In genomic region chr5:9502435-9502834, GRCh38 we compare ENCODE assay signal across 21 cellular contexts. TPM values are rescaled to one million over a fixed set of nuclear protein-coding genes. Genes with fewer than 3 reads are reported as not detected.
"Had no signal": no experiment of that assay in that cellular context is flagged by ENCODE, and none has a peak within 500 bp of the region (broad histone marks: within the 10 kb centered on the region; RNA-seq: fewer than 3 reads in every experiment).

No MANE protein-coding gene starts in this region.

- H3K27ac Mint-ChIP-seq: activated naive CD4-positive, alpha-beta T cell treated with anti-CD3 and anti-CD28 coated beads, Interleukin-2, amount 10 ng/mL, durations not matched to agents 7 days and 5 days; activated T-helper 2 cell treated with anti-CD3 and anti-CD28 coated beads, Interferon-gamma antibody, Interleukin-2, Interleukin-4, amounts not matched to agents 10 μg/mL and 5 μg/mL and 100 μg/mL, durations not matched to agents 14 hours and 24 hours and 36 hours; immature natural killer cell; naive B cell; progenitor cell of endocrine pancreas; T-helper 17 cell had no signal

- H3K4me3 ChIP-seq: adrenal gland, sigmoid colon, suprapubic skin, uterus had no signal

- H3K9me3 ChIP-seq: adrenal gland, sigmoid colon, suprapubic skin, uterus had no signal

- H3K9me3 Mint-ChIP-seq: activated T-helper 2 cell treated with anti-CD3 and anti-CD28 coated beads, Interferon-gamma antibody, Interleukin-2, Interleukin-4, amounts not matched to agents 10 μg/mL and 5 μg/mL and 100 μg/mL, durations not matched to agents 14 hours and 24 hours and 36 hours had no signal

- H3K36me3 ChIP-seq: adrenal gland, sigmoid colon, suprapubic skin, uterus had no signal

- ATAC-seq: left colon; stimulated activated naive CD8-positive, alpha-beta T cell treated with anti-CD3 and anti-CD28 coated beads, Interleukin-15, Interleukin-2, amounts not matched to agents 100 U/mL and 50 U/mL, for 24 hours; T-helper 17 cell had no signal

- H3K27me3 ChIP-seq: sigmoid colon, suprapubic skin, uterus had no signal

- H3K36me3 Mint-ChIP-seq: activated naive CD4-positive, alpha-beta T cell treated with anti-CD3 and anti-CD28 coated beads, Interleukin-2, amount 10 ng/mL, durations not matched to agents 7 days and 5 days; immature natural killer cell; naive B cell had no signal

- H3K4me1 ChIP-seq: adrenal gland had no signal

- DNase-seq: activated CD4-positive, alpha-beta T cell treated with anti-CD3 and anti-CD28 coated beads, Interleukin-2, amount 50 U/mL, for 1 hour; activated CD4-positive, CD25-positive, alpha-beta regulatory T cell; activated naive CD4-positive, alpha-beta T cell treated with anti-CD3 and anti-CD28 coated beads, Interleukin-2, amount 10 ng/mL, durations not matched to agents 7 days and 5 days; activated T-cell treated with anti-CD3 and anti-CD28 coated beads for 4 hours; adrenal gland; central memory CD4-positive, alpha-beta T cell; cortex of kidney; effector CD8-positive, alpha-beta T cell; immature natural killer cell; left colon; naive B cell; sigmoid colon; stimulated activated CD4-positive, alpha-beta T cell treated with anti-CD3 and anti-CD28 coated beads, Interleukin-4, amount 100 ng/mL, for 1 hour; stimulated activated CD8-positive, alpha-beta memory T cell treated with anti-CD3 and anti-CD28 coated beads, Interleukin-4, amount 100 ng/mL, for 48 hours; stimulated activated naive CD8-positive, alpha-beta T cell treated with anti-CD3 and anti-CD28 coated beads, Interleukin-15, Interleukin-2, amounts not matched to agents 100 U/mL and 50 U/mL, for 24 hours; T-helper 17 cell; uterus had no signal

- H3K27me3 Mint-ChIP-seq: activated naive CD4-positive, alpha-beta T cell treated with anti-CD3 and anti-CD28 coated beads, Interleukin-2, amount 10 ng/mL, durations not matched to agents 7 days and 5 days; naive B cell; progenitor cell of endocrine pancreas; T-helper 17 cell had no signal

- H3K27ac ChIP-seq: adrenal gland, sigmoid colon, suprapubic skin, uterus had no signal

- H3K4me1 Mint-ChIP-seq: activated naive CD4-positive, alpha-beta T cell treated with anti-CD3 and anti-CD28 coated beads, Interleukin-2, amount 10 ng/mL, durations not matched to agents 7 days and 5 days; immature natural killer cell; naive B cell; T-helper 17 cell had no signal

- H3K4me3 Mint-ChIP-seq: activated naive CD4-positive, alpha-beta T cell treated with anti-CD3 and anti-CD28 coated beads, Interleukin-2, amount 10 ng/mL, durations not matched to agents 7 days and 5 days; immature natural killer cell; naive B cell; T-helper 17 cell had no signal

RNA-seq across cellular contexts. Expression of gene SEMA5A, which starts 43.4 kb away (rescaled TPM):
- total RNA-seq: activated CD8-positive, alpha-beta memory T cell treated with anti-CD3 and anti-CD28 coated beads for 36 hours had no signal
